21 cellular contexts compared by ENCODE assay signal in genomic region chr18:2529154-2529553, GRCh38. TPM values are rescaled to one million over a fixed set of nuclear protein-coding genes. Genes with fewer than 3 reads are reported as not detected.
DNase-seq lines count a peak whose midpoint lies in the region; ATAC-seq, FAIRE-seq and TF ChIP-seq lines count a peak whose summit lies in the region.
"Had no signal": no experiment of that assay in that cellular context is flagged by ENCODE, and none has a peak within 500 bp of the region (broad histone marks: within the 10 kb centered on the region; RNA-seq: fewer than 3 reads in every experiment).

No MANE protein-coding gene starts in this region.

- no peak for TF ChIP-seq CTCF in brain microvascular endothelial cell (IDR thresholded peaks at IDR 0.05; ENCODE audit: low read depth, low read length, missing control alignments)

- no peak for FAIRE-seq in HTR-8/SVneo (lab: Jason Lieb, UNC)
- FAIRE-seq: kidney, small intestine had no signal

- H3K27me3 ChIP-seq in brain microvascular endothelial cell (replicated peaks), result no peaks in the 10 kb centered on the region
- H3K27me3 ChIP-seq: heart left ventricle, uterus had no signal

- H3K4me3 ChIP-seq in brain microvascular endothelial cell (ENCODE audit: low read depth, low read length), result no peak overlapping the region
- H3K4me3 ChIP-seq: heart left ventricle, uterus had no signal

- peak overlapping the region; percentile 62 for H3K27ac ChIP-seq in brain microvascular endothelial cell
- H3K27ac ChIP-seq: heart left ventricle, uterus had no signal

- ATAC-seq in activated naive CD4-positive, alpha-beta T cell treated with anti-CD3 and anti-CD28 coated beads, Interleukin-2, amount 50 U/mL, for 72 hours, result no peak
- ATAC-seq: heart left ventricle had no signal

- in situ Hi-C loops in ACHN (cut with HindIII; ENCODE audit: low pct_ligation_motif_present, low pct_unique_long_range_greater_than_20kb, low sequenced_read_pairs), result no loop called here
- in situ Hi-C loops in brain microvascular endothelial cell (cut with HindIII; ENCODE audit: low pct_ligation_motif_present, low sequenced_read_pairs), result no loop called here

- H3K36me3 ChIP-seq in brain microvascular endothelial cell (replicated peaks), result no peaks in the 10 kb centered on the region
- H3K36me3 ChIP-seq: uterus had no signal

- H3K36me3 Mint-ChIP-seq in activated naive CD4-positive, alpha-beta T cell treated with anti-CD3 and anti-CD28 coated beads, Interleukin-2, amount 50 U/mL, for 72 hours, result peaks cover 8 to 9% of the 10 kb centered on the region in 2 donors

- DNase-seq in ACHN (peak; percentile 39), HTR-8/SVneo (ENCODE audit: insufficient read length, low spot score) (peak; percentile 42), brain microvascular endothelial cell (peak; percentile 92), kidney glomerular epithelial cell (lab: John Stamatoyannopoulos, UW) (peak; percentile 66), NCI-H2029 (lab: John Stamatoyannopoulos, UW) (no peak), hepatic stellate cell (ENCODE audit: low spot score) (no peak), DMS79 treated with DMSO at 0.1 percent for 48 hours (lab: John Stamatoyannopoulos, UW) (no peak)
- no peak for DNase-seq in activated naive CD4-positive, alpha-beta T cell treated with anti-CD3 and anti-CD28 coated beads, Interleukin-2, amount 50 U/mL, for 72 hours (ENCODE audit: low spot score in 2 of 2)
- DNase-seq: activated gamma-delta T cell treated with Interleukin-2 at 50 U/mL for 16 hours; amygdala; CD4-positive, alpha-beta memory T cell; cerebellar nuclear complex; heart left ventricle; kidney; NCI-H1436 treated with DMSO at 0.1 percent for 48 hours; NCI-H748 treated with DMSO at 0.1 percent for 48 hours; small intestine; stimulated activated CD4-positive, alpha-beta T cell treated with anti-CD3 and anti-CD28 coated beads, Interleukin-4, amount 100 ng/mL, for 24 hours; uterus had no signal

- no peaks in the 10 kb centered on the region for H3K9me3 Mint-ChIP-seq in activated naive CD4-positive, alpha-beta T cell treated with anti-CD3 and anti-CD28 coated beads, Interleukin-2, amount 50 U/mL, for 72 hours
- H3K9me3 Mint-ChIP-seq: T-helper 1 cell treated with Interleukin-12 subunit alpha and Interleukin-12 subunit beta and Interleukin-4 antibody, amounts not matched to agents 30 μg/mL and 1 μg/mL, for 36 hours had no signal

- no peak overlapping the region for H3K27ac Mint-ChIP-seq in activated naive CD4-positive, alpha-beta T cell treated with anti-CD3 and anti-CD28 coated beads, Interleukin-2, amount 50 U/mL, for 72 hours
- H3K27ac Mint-ChIP-seq: nephron; T-helper 1 cell treated with Interleukin-12 subunit alpha and Interleukin-12 subunit beta and Interleukin-4 antibody, amounts not matched to agents 30 μg/mL and 1 μg/mL, for 36 hours had no signal

RNA-seq across cellular contexts. Expression of gene METTL4, which starts 42.2 kb away (rescaled TPM):
- 10 to 100 TPM; 20.3 to 57.4 TPM for total RNA-seq in activated naive CD4-positive, alpha-beta T cell treated with anti-CD3 and anti-CD28 coated beads, Interleukin-2, amount 50 U/mL, for 72 hours

RNA-seq across cellular contexts. Expression of gene NDC80, which starts 42.2 kb away (rescaled TPM):
- total RNA-seq in activated naive CD4-positive, alpha-beta T cell treated with anti-CD3 and anti-CD28 coated beads, Interleukin-2, amount 50 U/mL, for 72 hours, result 100 to 1,000 TPM in 1 of 2 donors, 10 to 100 TPM in 1; 66.8 to 117 TPM

Comparison
In these comparisons a context has a peak if more than half of its experiments do, and no peak if none do; other contexts are left out.
1. DNase-seq: peak in ACHN (single experiment), HTR-8/SVneo (single experiment), brain microvascular endothelial cell (single experiment) and kidney glomerular epithelial cell (single experiment); none in NCI-H2029 (single experiment), hepatic stellate cell (single experiment), activated naive CD4-positive, alpha-beta T cell treated with anti-CD3 and anti-CD28 coated beads, Interleukin-2, amount 50 U/mL, for 72 hours (0 of 2) and DMS79 treated with DMSO at 0.1 percent for 48 hours (single experiment).